In the genomic region with DNA sequence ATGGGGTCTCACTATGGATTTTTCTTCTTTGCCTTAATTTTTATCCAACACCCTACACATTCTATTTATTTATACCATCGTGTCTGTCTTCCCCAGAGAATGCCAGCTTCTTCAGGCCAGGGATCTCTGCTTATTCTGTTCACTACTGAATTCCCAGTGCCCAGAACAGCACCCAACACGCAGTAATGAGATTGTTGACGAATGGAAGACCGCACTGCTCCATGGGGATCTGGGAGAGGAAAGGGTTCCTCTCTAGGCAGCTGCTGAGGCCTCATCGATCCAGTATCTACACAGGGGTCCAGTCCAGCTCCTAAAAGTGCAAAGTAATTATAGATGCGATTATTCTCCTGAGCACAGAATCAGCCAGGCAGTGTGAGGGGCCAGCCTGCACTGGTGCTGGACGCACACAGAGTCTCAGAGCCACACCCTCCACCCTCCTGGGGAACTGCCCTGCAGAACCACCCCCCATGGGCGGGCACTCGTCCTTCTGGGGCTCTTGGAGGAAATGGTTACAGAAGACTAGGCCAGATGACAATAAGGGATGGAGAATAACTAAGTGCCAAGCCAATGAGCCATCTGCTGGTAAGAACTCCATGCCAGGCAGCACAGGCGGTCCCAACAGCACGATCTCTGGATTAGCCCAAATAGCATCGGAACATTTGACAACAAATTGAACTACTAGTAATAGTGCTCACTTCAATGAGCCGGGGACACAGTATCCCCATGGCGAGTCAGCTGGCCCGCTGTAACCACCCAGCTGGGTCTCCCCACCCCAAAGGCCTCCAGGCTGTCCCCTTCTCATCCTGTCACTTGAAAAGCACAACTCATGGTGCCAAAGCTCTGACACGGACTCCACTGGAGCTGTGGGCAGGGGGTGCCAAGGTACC, we compare ENCODE assay signal across 1 cellular context.
TF ChIP-seq lines count a peak whose summit lies in the region.

No MANE protein-coding gene starts in this region.

TF ChIP-seq in HCT116, 20 proteins besides CTCF, POLR2A, EP300 and RAD21 (continued from another document):
- TF ChIP-seq ZBTB33 (IDR thresholded peaks at IDR 0.05; ENCODE audit: extremely low read depth, insufficient replicate concordance, low read length) (no peak), ATF3 (IDR thresholded peaks at IDR 0.05) (no peak)
